In genomic region chr10:31698169-31698890, GRCh38 we compare ENCODE assay signal across 1 cellular context.
TF ChIP-seq lines count a peak whose summit lies in the region.

No MANE protein-coding gene starts in this region.

TF ChIP-seq in H1, 55 proteins besides CTCF, POLR2A, EP300 and RAD21 (continued from another document):
- no peak for TF ChIP-seq ATF2 (IDR thresholded peaks at IDR 0.05; ENCODE audit: low read length)
- no peak for TF ChIP-seq PHF8 (conservative IDR thresholded peaks at IDR 0.05; ENCODE audit: low read depth, low read length)
